14 cellular contexts compared by ENCODE assay signal in genomic region chr10:110576220-110576619, GRCh38. TPM values are rescaled to one million over a fixed set of nuclear protein-coding genes. Genes with fewer than 3 reads are reported as not detected.
DNase-seq lines count a peak whose midpoint lies in the region; ATAC-seq, FAIRE-seq and TF ChIP-seq lines count a peak whose summit lies in the region.
"Had no signal": no experiment of that assay in that cellular context is flagged by ENCODE, and none has a peak within 500 bp of the region (broad histone marks: within the 10 kb centered on the region; RNA-seq: fewer than 3 reads in every experiment).

No MANE protein-coding gene starts in this region.

- POLR2A ChIA-PET in GM12878 (lab: Charles Lee), result no interaction called here

- no peak overlapping the region for H2AFZ ChIP-seq in GM12878 (ENCODE audit: control insufficient read depth, low read depth, low read length)

- no peaks in the 10 kb centered on the region; the same call in 1 of the 2 replicates for H3K4me1 ChIP-seq in GM12878 (ENCODE audit: control insufficient read depth, insufficient read depth, low read length)
- peaks cover 41% of the 10 kb centered on the region for H3K4me1 ChIP-seq in left ventricle myocardium inferior

- H3K4me2 ChIP-seq in GM12878 (ENCODE audit: control insufficient read depth, insufficient read depth), result no peak overlapping the region

- SMC1A ChIA-PET in GM12878 (lab: Charles Lee; ENCODE audit: uncharacterized antibody, unreplicated experiment), result interaction anchor here (0.8 to 1.1 kb wide), 2 partner anchors 23 to 25 kb away, joined by 3 to 4 read pairs; no protein-coding TSS in a partner anchor

- TF ChIP-seq RAD21 in GM12878 (IDR thresholded peaks at IDR 0.05; ENCODE audit: insufficient read depth, low read depth, low read length), result no peak

- ATAC-seq in GM12878, result no peak
- no peak for ATAC-seq in HG02885 (IDR thresholded peaks at IDR 0.05; ENCODE audit: poor library complexity, unreplicated experiment)
- ATAC-seq: left cardiac atrium; naive thymus-derived CD4-positive, alpha-beta T cell had no signal

- H3K27ac ChIP-seq in GM12878 (ENCODE audit: control insufficient read depth, insufficient read depth) (no peak overlapping the region), left ventricle myocardium inferior (replicated peaks) (no peak overlapping the region)
- H3K27ac ChIP-seq: sigmoid colon had no signal

- no peaks in the 10 kb centered on the region for H3K9me3 ChIP-seq in GM12878 (replicated peaks; ENCODE audit: control insufficient read depth, insufficient read depth, low read length)
- no peaks in the 10 kb centered on the region for H3K9me3 ChIP-seq in left ventricle myocardium inferior (replicated peaks)
- H3K9me3 ChIP-seq: sigmoid colon had no signal

- RAD21 ChIA-PET in GM12878 (lab: Charles Lee; ENCODE audit: unreplicated experiment), result no interaction called here

- no TSS peak for BruUV-seq in GM12878 (replicated peaks; lab: Mats Ljungman, UMichigan)

- no peaks in the 10 kb centered on the region for H4K20me1 ChIP-seq in GM12878 (ENCODE audit: control insufficient read depth, insufficient read depth)

- TF ChIP-seq POLR2A in GM12878 (IDR thresholded peaks at IDR 0.05; ENCODE audit: low read depth, low read length), result no peak

- no peak overlapping the region for H3K4me3 ChIP-seq in GM12878
- no peak overlapping the region for H3K4me3 ChIP-seq in left ventricle myocardium inferior
- H3K4me3 ChIP-seq: sigmoid colon had no signal

- H3K9ac ChIP-seq in GM12878 (ENCODE audit: control insufficient read depth, insufficient read depth, low read length), result no peak overlapping the region

- no peaks in the 10 kb centered on the region for H3K27me3 ChIP-seq in GM12878 (replicated peaks in 1 of 2; ENCODE audit: control insufficient read depth in 2 of 2, insufficient read depth in 2 of 2, low read length in 1 of 2)
- no peaks in the 10 kb centered on the region for H3K27me3 ChIP-seq in left ventricle myocardium inferior (ENCODE audit: low read depth)
- H3K27me3 ChIP-seq: sigmoid colon had no signal

- in situ Hi-C loops in GM12878 (cut with MboI), result no loop called here

- intact Hi-C loops in GM12878 (cut with micrococcal nuclease; ENCODE audit: unreplicated experiment) (loop anchor here (10.0 kb wide), 1 partner anchor 441 kb away; no protein-coding TSS in a partner anchor), left ventricle myocardium inferior (cut with micrococcal nuclease) (no loop called here)

- TF ChIP-seq CTCF in GM12878 (IDR thresholded peaks at IDR 0.05 in 2 of 3, conservative IDR thresholded peaks at IDR 0.05 in 1 of 3; ENCODE audit: control insufficient read depth in 2 of 3, extremely low read depth in 1 of 3, insufficient read depth in 1 of 3, low read depth in 3 of 3, low read length in 3 of 3) (no peak), left ventricle myocardium inferior (IDR thresholded peaks at IDR 0.05; ENCODE audit: borderline replicate concordance) (no peak)

- CTCF ChIA-PET in GM12878 (lab: Yijun Ruan, JAX), result interaction anchor here (1.0 to 1.3 kb wide), 3 partner anchors 15 to 258 kb away, joined by 3 to 4 read pairs (median 3); no protein-coding TSS in a partner anchor

- 91% methylated on average over 5 of the region's 5 CpGs for WGBS in GM12878 (ENCODE audit: insufficient coverage, insufficient replicate concordance, low lambda C conversion rate, missing lambda C conversion rate)

- DNase-seq in AG20443 (ENCODE audit: low spot score) (peak; percentile 24), HS-5 (ENCODE audit: low read depth) (peak; percentile 75), GM12878 (ENCODE audit: low read depth, low spot score) (no peak), occipital lobe (lab: John Stamatoyannopoulos, UW) (no peak), left ventricle myocardium inferior (no peak), iPS-NIHi11 (ENCODE audit: low spot score) (no peak)
- DNase-seq: activated CD4-positive, alpha-beta T cell treated with anti-CD3 and anti-CD28 coated beads for 1 hour; activated effector memory CD4-positive, alpha-beta T cell treated with Interleukin-2 at 50 U/mL for 16 hours; left cardiac atrium; naive thymus-derived CD4-positive, alpha-beta T cell; NCI-H2107; sigmoid colon had no signal

- H3K79me2 ChIP-seq in GM12878 (ENCODE audit: control insufficient read depth, insufficient read depth, low read length), result peaks cover 42% of the 10 kb centered on the region

- TF ChIP-seq EP300 in GM12878 (IDR thresholded peaks at IDR 0.05; ENCODE audit: borderline replicate concordance in 1 of 2, control insufficient read depth in 1 of 2, low read depth in 2 of 2, low read length in 2 of 2), result no peak

- FAIRE-seq in GM12878 (lab: Jason Lieb, UNC) (peak; percentile 54), islet of Langerhans (lab: Jason Lieb, UNC) (peak; percentile 5)

- peaks cover 1 to 13% of the 10 kb centered on the region in 2 experiments; a peak in 2 of 4 replicates for H3K36me3 ChIP-seq in GM12878 (ENCODE audit: control insufficient read depth in 2 of 2, insufficient read depth in 2 of 2, low read length in 1 of 2)
- H3K36me3 ChIP-seq in left ventricle myocardium inferior, result peaks cover 55% of the 10 kb centered on the region

TF ChIP-seq in GM12878, 131 proteins besides CTCF, POLR2A, EP300 and RAD21 (continues in another document):
- no peak for TF ChIP-seq ETV6 (conservative IDR thresholded peaks at IDR 0.05 in 1 of 2, IDR thresholded peaks at IDR 0.05 in 1 of 2; ENCODE audit: borderline replicate concordance in 1 of 2, low read depth in 1 of 2)
- TF ChIP-seq MXI1 (IDR thresholded peaks at IDR 0.05; ENCODE audit: low read depth, low read length), result no peak
- no peak for TF ChIP-seq SREBF2 (IDR thresholded peaks at IDR 0.05; ENCODE audit: low read length)
- TF ChIP-seq IRF3 (IDR thresholded peaks at IDR 0.05), result no peak
- TF ChIP-seq, protein P1, sequence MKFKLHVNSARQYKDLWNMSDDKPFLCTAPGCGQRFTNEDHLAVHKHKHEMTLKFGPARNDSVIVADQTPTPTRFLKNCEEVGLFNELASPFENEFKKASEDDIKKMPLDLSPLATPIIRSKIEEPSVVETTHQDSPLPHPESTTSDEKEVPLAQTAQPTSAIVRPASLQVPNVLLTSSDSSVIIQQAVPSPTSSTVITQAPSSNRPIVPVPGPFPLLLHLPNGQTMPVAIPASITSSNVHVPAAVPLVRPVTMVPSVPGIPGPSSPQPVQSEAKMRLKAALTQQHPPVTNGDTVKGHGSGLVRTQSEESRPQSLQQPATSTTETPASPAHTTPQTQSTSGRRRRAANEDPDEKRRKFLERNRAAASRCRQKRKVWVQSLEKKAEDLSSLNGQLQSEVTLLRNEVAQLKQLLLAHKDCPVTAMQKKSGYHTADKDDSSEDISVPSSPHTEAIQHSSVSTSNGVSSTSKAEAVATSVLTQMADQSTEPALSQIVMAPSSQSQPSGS (IDR thresholded peaks at IDR 0.05; ENCODE audit: low read length), result no peak
- TF ChIP-seq NFXL1 (IDR thresholded peaks at IDR 0.05; ENCODE audit: borderline replicate concordance), result no peak
- TF ChIP-seq, protein P2, sequence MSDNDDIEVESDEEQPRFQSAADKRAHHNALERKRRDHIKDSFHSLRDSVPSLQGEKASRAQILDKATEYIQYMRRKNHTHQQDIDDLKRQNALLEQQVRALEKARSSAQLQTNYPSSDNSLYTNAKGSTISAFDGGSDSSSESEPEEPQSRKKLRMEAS (IDR thresholded peaks at IDR 0.05; ENCODE audit: low read depth, low read length), result no peak
- no peak for TF ChIP-seq FOXM1 (IDR thresholded peaks at IDR 0.05; ENCODE audit: low read depth, low read length)
- TF ChIP-seq ZNF24 (IDR thresholded peaks at IDR 0.05), result no peak
- no peak for TF ChIP-seq ESRRA (IDR thresholded peaks at IDR 0.05; ENCODE audit: low read length)
- no peak for TF ChIP-seq ZBED1 (IDR thresholded peaks at IDR 0.05; ENCODE audit: borderline replicate concordance)

RNA-seq across cellular contexts. Expression of gene SMC3, which starts 8.7 kb away (rescaled TPM):
- total RNA-seq in GM12878 (2013; cell fraction: nucleolus; rRNA removed), result 32.8 and 35.4 TPM in 2 replicates
- total RNA-seq in GM12878 (2014; rRNA removed) (33.0 and 41.9 TPM in 2 replicates), GM12878 (2014; rRNA removed; fragmentation: Illumina TruSeq; extraction: Trizol) (82.0 and 83.4 TPM in 2 replicates), GM12878 (2021) (53.7 TPM in 2 replicates), occipital lobe (59.3 TPM), left ventricle myocardium inferior (20.9 TPM)
- polyA plus RNA-seq in GM12878 (2011; ENCODE audit: low read depth), result 21.8 TPM
- polyA plus RNA-seq in GM12878 (2011; rRNA removed) (30.4 and 47.0 TPM in 2 replicates), GM12878 (2014; fragmentation: Illumina TruSeq; extraction: Trizol) (81.0 and 96.8 TPM in 2 replicates), GM12878 (2014; fragmentation: Nextera tagmentation; extraction: Ambion mirVana) (10 to 100 TPM; 31.0 to 43.0 TPM), GM12878 (2014; rRNA removed) (30.6 and 37.7 TPM in 2 replicates), GM12878 (2016; fragmentation: Nextera tagmentation; extraction: Ambion mirVana) (100 to 1,000 TPM; 120 to 123 TPM)
- 7.8 and 9.9 TPM in 2 replicates for polyA plus RNA-seq in GM12878 (2011; cell fraction: cytosol; rRNA removed)
- 12.6 and 21.0 TPM in 2 replicates for polyA plus RNA-seq in GM12878 (2011; cell fraction: nucleus; rRNA removed)
- 30.3 and 38.5 TPM in 2 replicates for polyA plus RNA-seq in GM12878 (2012)
- polyA minus RNA-seq in GM12878 (2011; rRNA and poly(A)+ RNA removed), result 8.8 and 14.3 TPM in 2 replicates
- polyA minus RNA-seq in GM12878 (2011; cell fraction: cytosol; rRNA and poly(A)+ RNA removed), result 7.8 and 12.1 TPM in 2 replicates
- polyA minus RNA-seq in GM12878 (2011; cell fraction: nucleus; rRNA and poly(A)+ RNA removed), result 5.2 and 8.7 TPM in 2 replicates

Comparison
In these comparisons a context has a peak if more than half of its experiments do, and no peak if none do; other contexts are left out.
1. DNase-seq: peak in AG20443 (single experiment) and HS-5 (single experiment); none in GM12878 (single experiment), occipital lobe (single experiment), left ventricle myocardium inferior (single experiment) and iPS-NIHi11 (single experiment).